Comparison of ENCODE assay signal across 8 cellular contexts in genomic region chr7:28410628-28411578, GRCh38. TPM values are rescaled to one million over a fixed set of nuclear protein-coding genes. Genes with fewer than 3 reads are reported as not detected.
A peak's percentile ranks its signal among the peaks of the same experiment; 100 is the strongest.
DNase-seq lines count a peak whose midpoint lies in the region; ATAC-seq and TF ChIP-seq lines count a peak whose summit lies in the region.

No MANE protein-coding gene starts in this region.

- no peak for TF ChIP-seq CTCF in esophagus squamous epithelium (IDR thresholded peaks at IDR 0.05)

- no peak overlapping the region for H3K27ac Mint-ChIP-seq in CD8-positive, alpha-beta memory T cell
- H3K27ac Mint-ChIP-seq in naive thymus-derived CD8-positive, alpha-beta T cell = peak overlapping the region in 2 of 10 donors; percentile 25 to 79

- H3K4me1 ChIP-seq in CD8-positive, alpha-beta memory T cell (ENCODE audit: insufficient read depth, low read length) = peaks cover 7% of the 10 kb centered on the region
- H3K4me1 ChIP-seq in esophagus squamous epithelium = peaks cover 31 to 66% (median 38%) of the 10 kb centered on the region in 3 donors

- no peaks in the 10 kb centered on the region for H3K9me3 ChIP-seq in CD8-positive, alpha-beta memory T cell (ENCODE audit: low read length)
- H3K9me3 ChIP-seq in esophagus squamous epithelium = no peaks in the 10 kb centered on the region

- ATAC-seq in HG02610 (IDR thresholded peaks at IDR 0.05; ENCODE audit: unreplicated experiment) (peak; percentile 42), GM19452 (IDR thresholded peaks at IDR 0.05; ENCODE audit: unreplicated experiment) (no peak), HG02623 (IDR thresholded peaks at IDR 0.05; ENCODE audit: unreplicated experiment) (no peak)
- peak; percentile 31 to 47 for ATAC-seq in naive thymus-derived CD8-positive, alpha-beta T cell

- H3K36me3 Mint-ChIP-seq in CD8-positive, alpha-beta memory T cell = no peaks in the 10 kb centered on the region
- H3K36me3 Mint-ChIP-seq in naive thymus-derived CD8-positive, alpha-beta T cell = peaks cover 0 to 5% (median 0%) of the 10 kb centered on the region in 3 donors

- peak in 1 of 4 donors; percentile 10 for TF ChIP-seq POLR2A in esophagus squamous epithelium (IDR thresholded peaks at IDR 0.05)

- WGBS in esophagus squamous epithelium, 2 donors = 8 to 12% methylated on average over 21 to 29 of the region's 30 CpGs

- no peaks in the 10 kb centered on the region for H3K9me3 Mint-ChIP-seq in CD8-positive, alpha-beta memory T cell
- H3K9me3 Mint-ChIP-seq in naive thymus-derived CD8-positive, alpha-beta T cell = peaks cover 0 to 1% (median 0%) of the 10 kb centered on the region in 9 donors

- CTCF ChIA-PET in CD8-positive, alpha-beta memory T cell (lab: Charles Lee) = no interaction called here

- H3K27ac ChIP-seq in CD8-positive, alpha-beta memory T cell (ENCODE audit: low read depth, low read length) = no peak overlapping the region
- H3K27ac ChIP-seq in esophagus squamous epithelium = peak overlapping the region; percentile 72 to 88 (median 84)

- H3K27me3 ChIP-seq in CD8-positive, alpha-beta memory T cell (ENCODE audit: insufficient read depth, low read length, poor library complexity, severe bottlenecking) = peaks cover 26% of the 10 kb centered on the region
- H3K27me3 ChIP-seq in esophagus squamous epithelium = peaks cover 0 to 64% (median 5%) of the 10 kb centered on the region in 4 donors

- H3K27me3 Mint-ChIP-seq in CD8-positive, alpha-beta memory T cell = peaks cover 47 to 74% of the 10 kb centered on the region in 2 donors
- peaks cover 36 to 89% (median 65%) of the 10 kb centered on the region in 5 donors for H3K27me3 Mint-ChIP-seq in naive thymus-derived CD8-positive, alpha-beta T cell

- no peaks in the 10 kb centered on the region for H3K36me3 ChIP-seq in CD8-positive, alpha-beta memory T cell (ENCODE audit: insufficient read depth, low read length)
- no peaks in the 10 kb centered on the region for H3K36me3 ChIP-seq in esophagus squamous epithelium

- POLR2A ChIA-PET in CD8-positive, alpha-beta memory T cell (lab: Charles Lee) = no interaction called here
- POLR2A ChIA-PET in naive thymus-derived CD8-positive, alpha-beta T cell (lab: Charles Lee) = no interaction called here

- intact Hi-C loops in esophagus squamous epithelium (cut with DNase I) = no loop called here

- H3K4me1 Mint-ChIP-seq in CD8-positive, alpha-beta memory T cell = peaks cover 16 to 27% (median 24%) of the 10 kb centered on the region in 3 donors
- peaks cover 14 to 42% (median 28%) of the 10 kb centered on the region in 4 donors for H3K4me1 Mint-ChIP-seq in naive thymus-derived CD8-positive, alpha-beta T cell

- peak overlapping the region; percentile 23 for H3K4me3 ChIP-seq in CD8-positive, alpha-beta memory T cell (ENCODE audit: low read length)
- H3K4me3 ChIP-seq in esophagus squamous epithelium = peak overlapping the region; percentile 23 to 81 (median 57)

- H3K4me3 Mint-ChIP-seq in CD8-positive, alpha-beta memory T cell = peak overlapping the region; percentile 13 to 87 (median 48)
- peak overlapping the region; percentile 61 to 87 (median 84) for H3K4me3 Mint-ChIP-seq in naive thymus-derived CD8-positive, alpha-beta T cell

- DNase-seq in CD8-positive, alpha-beta memory T cell = peak in 1 of 5 donors; percentile 6
- peak; percentile 15 for DNase-seq in SW480 (ENCODE audit: low spot score)
- DNase-seq in esophagus squamous epithelium (lab: John Stamatoyannopoulos, UW) = no peak
- peak in 1 of 10 donors; percentile 15 for DNase-seq in naive thymus-derived CD8-positive, alpha-beta T cell
- DNase-seq in NCI-H1930 (lab: John Stamatoyannopoulos, UW) = no peak

RNA-seq across cellular contexts. Expression of gene CREB5, which starts 1.4 kb away (rescaled TPM):
- not detected for total RNA-seq in CD8-positive, alpha-beta memory T cell
- polyA plus RNA-seq in CD8-positive, alpha-beta memory T cell = not detected
- 1 to 10 TPM in 3 of 4 donors, under 1 TPM in 1; 0.30 to 5.0 (median 2.2) TPM for total RNA-seq in esophagus squamous epithelium
- under 1 TPM; 0.19 to 0.23 TPM for total RNA-seq in naive thymus-derived CD8-positive, alpha-beta T cell
- polyA plus RNA-seq in naive thymus-derived CD8-positive, alpha-beta T cell = not detected

Comparison
In these comparisons a context has a peak if more than half of its experiments do, and no peak if none do; other contexts are left out.
1. ATAC-seq: peak in HG02610 (single experiment) and naive thymus-derived CD8-positive, alpha-beta T cell (2 of 2); none in GM19452 (single experiment) and HG02623 (single experiment).